19 cellular contexts compared by ENCODE assay signal in the genomic region with DNA sequence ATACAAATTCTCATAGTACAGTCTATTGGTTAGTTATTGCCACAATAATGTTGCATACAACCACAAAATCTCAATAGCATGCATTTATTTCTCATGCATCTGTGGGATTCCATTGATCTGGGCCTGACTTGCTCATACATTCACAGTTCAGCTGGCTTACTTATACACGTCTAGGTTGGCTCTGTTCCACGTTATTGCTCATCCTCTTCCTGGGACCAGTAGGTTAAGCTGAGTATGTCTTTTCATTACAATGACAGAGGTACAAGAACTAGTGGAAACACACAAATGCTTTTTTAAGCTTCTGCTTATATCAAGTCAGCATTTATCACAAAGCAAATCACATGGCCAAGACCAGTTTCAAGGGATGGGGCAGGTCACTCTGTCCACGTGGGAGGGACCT.
DNase-seq lines count a peak whose midpoint lies in the region; ATAC-seq, FAIRE-seq and TF ChIP-seq lines count a peak whose summit lies in the region.
"Had no signal": no experiment of that assay in that cellular context is flagged by ENCODE, and none has a peak within 500 bp of the region (broad histone marks: within the 10 kb centered on the region; RNA-seq: fewer than 3 reads in every experiment).

No MANE protein-coding gene starts in this region.

- DNase-seq in ELR (ENCODE audit: low read depth): peak; percentile 90
- DNase-seq in NCI-H226: peak; percentile 34
- peak; percentile 95 for DNase-seq in bronchial epithelial cell (ENCODE audit: low read depth)
- DNase-seq in kidney epithelial cell (ENCODE audit: low read depth): peak; percentile 56
- no peak for DNase-seq in gastrocnemius medialis
- DNase-seq in NCI-H1930 (lab: John Stamatoyannopoulos, UW): no peak
- DNase-seq: activated CD4-positive, alpha-beta T cell treated with anti-CD3 and anti-CD28 coated beads, Interleukin-2, amount 50 U/mL, for 48 hours; amygdala; C1 segment of cervical spinal cord; naive B cell; NCI-H1436 treated with DMSO at 0.1 percent for 48 hours; NCI-H526; stimulated activated CD4-positive, alpha-beta T cell treated with anti-CD3 and anti-CD28 coated beads, Interleukin-1b, Interleukin-23, amount 100 ng/mL, for 48 hours; upper lobe of right lung had no signal

- ATAC-seq in GM19463 (IDR thresholded peaks at IDR 0.05; ENCODE audit: unreplicated experiment) (no peak), gastrocnemius medialis (no peak), GM21360 (IDR thresholded peaks at IDR 0.05; ENCODE audit: unreplicated experiment) (no peak)
- ATAC-seq: left lobe of liver, upper lobe of right lung had no signal

- H3K36me3 ChIP-seq in bronchial epithelial cell (ENCODE audit: control insufficient read depth, insufficient read depth, low read length) (no peaks in the 10 kb centered on the region), kidney epithelial cell (ENCODE audit: control insufficient read depth, insufficient read depth, low read length) (no peaks in the 10 kb centered on the region), gastrocnemius medialis (no peaks in the 10 kb centered on the region)
- H3K36me3 ChIP-seq: upper lobe of right lung had no signal

- H3K27ac ChIP-seq in gastrocnemius medialis: no peak overlapping the region
- H3K27ac ChIP-seq: hepatocyte, KMS-11, upper lobe of right lung had no signal

- no peak overlapping the region for H3K4me3 ChIP-seq in bronchial epithelial cell (ENCODE audit: low read depth, low read length)
- H3K4me3 ChIP-seq in kidney epithelial cell (ENCODE audit: low read depth, low read length): no peak overlapping the region
- no peak overlapping the region for H3K4me3 ChIP-seq in gastrocnemius medialis
- H3K4me3 ChIP-seq: hepatocyte, upper lobe of right lung had no signal

- intact Hi-C loops in gastrocnemius medialis (cut with DNase I; ENCODE audit: low total_unique reads): no loop called here

- in situ Hi-C loops in gastrocnemius medialis (cut with MboI; ENCODE audit: low sequenced_read_pairs in 4 of 4): no loop called here

- FAIRE-seq in bronchial epithelial cell (lab: Jason Lieb, UNC): peak; percentile 13

- peaks cover 0 to 12% of the 10 kb centered on the region in 2 donors for H3K4me1 ChIP-seq in gastrocnemius medialis
- H3K4me1 ChIP-seq: upper lobe of right lung had no signal

- H3K27me3 ChIP-seq in bronchial epithelial cell (ENCODE audit: control insufficient read depth, insufficient read depth, low read length) (no peaks in the 10 kb centered on the region), kidney epithelial cell (ENCODE audit: control insufficient read depth, insufficient read depth, low read length) (no peaks in the 10 kb centered on the region), gastrocnemius medialis (no peaks in the 10 kb centered on the region)
- H3K27me3 ChIP-seq: hepatocyte, upper lobe of right lung had no signal

- no peak for TF ChIP-seq CTCF in bronchial epithelial cell (IDR thresholded peaks at IDR 0.05; ENCODE audit: insufficient read depth, low read length, severe bottlenecking)
- TF ChIP-seq CTCF in kidney epithelial cell (IDR thresholded peaks at IDR 0.05; ENCODE audit: insufficient read depth, low read length, poor library complexity, severe bottlenecking): no peak
- TF ChIP-seq CTCF in gastrocnemius medialis (IDR thresholded peaks at IDR 0.05 in 4 of 5, conservative IDR thresholded peaks at IDR 0.05 in 1 of 5): no peak

- no peak for TF ChIP-seq POLR2A in gastrocnemius medialis (IDR thresholded peaks at IDR 0.05)

- no peaks in the 10 kb centered on the region for H3K9me3 ChIP-seq in gastrocnemius medialis

Comparison
In these comparisons a context has a peak if more than half of its experiments do, and no peak if none do; other contexts are left out.
1. DNase-seq: peak in ELR (single experiment), NCI-H226 (single experiment), bronchial epithelial cell (single experiment) and kidney epithelial cell (single experiment); none in gastrocnemius medialis (0 of 2) and NCI-H1930 (0 of 2).